In the genomic region with DNA sequence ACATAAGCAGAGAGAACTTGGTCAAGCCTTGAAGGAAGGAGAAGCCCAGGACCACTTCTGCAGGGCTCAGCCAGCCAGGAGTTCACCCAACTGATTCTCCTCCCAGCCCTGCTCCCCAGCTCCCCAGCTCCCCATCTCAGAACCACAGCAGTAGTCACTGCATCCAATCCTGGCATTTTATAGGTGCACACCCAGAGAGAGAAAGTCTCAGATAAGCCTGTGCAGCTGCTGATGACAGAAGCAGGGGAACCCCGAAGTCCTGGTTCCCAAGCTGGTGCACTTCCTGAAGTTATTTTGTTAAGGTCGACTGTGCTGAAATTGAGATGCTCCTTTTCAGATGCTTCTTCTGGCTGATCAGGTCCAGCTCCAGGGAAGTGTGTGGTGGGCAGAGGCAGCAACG, we compare ENCODE assay signal across 19 cellular contexts. TPM values are rescaled to one million over a fixed set of nuclear protein-coding genes. Genes with fewer than 3 reads are reported as not detected.
"Had no signal": no experiment of that assay in that cellular context is flagged by ENCODE, and none has a peak within 500 bp of the region (broad histone marks: within the 10 kb centered on the region; RNA-seq: fewer than 3 reads in every experiment).

No MANE protein-coding gene starts in this region.

- H3K36me3 Mint-ChIP-seq: activated CD8-positive, alpha-beta memory T cell treated with anti-CD3 and anti-CD28 coated beads, Interleukin-2, amount 10 ng/mL, durations not matched to agents 7 days and 5 days; activated naive CD8-positive, alpha-beta T cell treated with anti-CD3 and anti-CD28 coated beads, Interleukin-2, amount 10 ng/mL, durations not matched to agents 7 days and 5 days; natural killer cell had no signal

- H3K9me3 ChIP-seq: body of pancreas, gastrocnemius medialis, heart left ventricle, neutrophil, spleen had no signal

- ATAC-seq: body of pancreas, gastrocnemius medialis, natural killer cell had no signal

- H3K9me3 Mint-ChIP-seq: activated B cell treated with CpG ODN at 0.5 μM for 24 hours; activated CD4-positive, alpha-beta memory T cell treated with anti-CD3 and anti-CD28 coated beads, Interleukin-2, amount 10 ng/mL, durations not matched to agents 7 days and 5 days; activated naive CD8-positive, alpha-beta T cell treated with anti-CD3 and anti-CD28 coated beads, Interleukin-2, amount 10 ng/mL, durations not matched to agents 7 days and 5 days; natural killer cell had no signal

- H3K27ac ChIP-seq: body of pancreas, neutrophil, spleen had no signal

- H3K27ac Mint-ChIP-seq: activated B cell treated with CpG ODN at 0.5 μM for 24 hours; activated CD4-positive, alpha-beta memory T cell treated with anti-CD3 and anti-CD28 coated beads, Interleukin-2, amount 10 ng/mL, durations not matched to agents 7 days and 5 days; activated CD8-positive, alpha-beta memory T cell treated with anti-CD3 and anti-CD28 coated beads, Interleukin-2, amount 10 ng/mL, durations not matched to agents 7 days and 5 days; activated naive CD8-positive, alpha-beta T cell treated with anti-CD3 and anti-CD28 coated beads, Interleukin-2, amount 10 ng/mL, durations not matched to agents 7 days and 5 days; natural killer cell had no signal

- H3K4me3 Mint-ChIP-seq: activated B cell treated with CpG ODN at 0.5 μM for 24 hours; activated CD4-positive, alpha-beta memory T cell treated with anti-CD3 and anti-CD28 coated beads, Interleukin-2, amount 10 ng/mL, durations not matched to agents 7 days and 5 days; activated CD8-positive, alpha-beta memory T cell treated with anti-CD3 and anti-CD28 coated beads, Interleukin-2, amount 10 ng/mL, durations not matched to agents 7 days and 5 days; activated naive CD8-positive, alpha-beta T cell treated with anti-CD3 and anti-CD28 coated beads, Interleukin-2, amount 10 ng/mL, durations not matched to agents 7 days and 5 days; natural killer cell had no signal

- H3K27me3 ChIP-seq: body of pancreas, gastrocnemius medialis, heart left ventricle, neutrophil had no signal

- H3K4me1 ChIP-seq: body of pancreas, gastrocnemius medialis, spleen had no signal

- H3K4me3 ChIP-seq: body of pancreas, gastrocnemius medialis, heart left ventricle, spleen had no signal

- DNase-seq: activated B cell treated with CpG ODN at 0.5 μM for 24 hours; activated CD4-positive, alpha-beta memory T cell treated with anti-CD3 and anti-CD28 coated beads, Interleukin-2, amount 10 ng/mL, durations not matched to agents 7 days and 5 days; activated CD4-positive, alpha-beta T cell treated with anti-CD3 and anti-CD28 coated beads for 48 hours; activated CD8-positive, alpha-beta memory T cell treated with anti-CD3 and anti-CD28 coated beads, Interleukin-2, amount 10 ng/mL, durations not matched to agents 7 days and 5 days; activated naive CD4-positive, alpha-beta T cell treated with Interleukin-2 at 50 U/mL for 16 hours; activated naive CD8-positive, alpha-beta T cell treated with anti-CD3 and anti-CD28 coated beads, Interleukin-2, amount 10 ng/mL, durations not matched to agents 7 days and 5 days; body of pancreas; central memory CD4-positive, alpha-beta T cell; cortex of kidney; effector CD4-positive, alpha-beta T cell; gastrocnemius medialis; heart left ventricle; kidney glomerular epithelial cell; left ventricle myocardium superior; natural killer cell; spleen; stimulated activated naive CD4-positive, alpha-beta T cell; T-helper 9 cell had no signal

- H3K36me3 ChIP-seq: gastrocnemius medialis, heart left ventricle, neutrophil, spleen had no signal

RNA-seq across cellular contexts. Expression of a gene that starts 30.6 kb away (rescaled TPM):
- total RNA-seq: activated B cell treated with CpG ODN at 0.5 μM for 24 hours; activated CD4-positive, alpha-beta memory T cell treated with anti-CD3 and anti-CD28 coated beads, Interleukin-2, amount 10 ng/mL, durations not matched to agents 7 days and 5 days; activated CD8-positive, alpha-beta memory T cell treated with anti-CD3 and anti-CD28 coated beads, Interleukin-2, amount 10 ng/mL, durations not matched to agents 7 days and 5 days; activated naive CD8-positive, alpha-beta T cell treated with anti-CD3 and anti-CD28 coated beads, Interleukin-2, amount 10 ng/mL, durations not matched to agents 7 days and 5 days; natural killer cell had no signal
